In the genomic region with DNA sequence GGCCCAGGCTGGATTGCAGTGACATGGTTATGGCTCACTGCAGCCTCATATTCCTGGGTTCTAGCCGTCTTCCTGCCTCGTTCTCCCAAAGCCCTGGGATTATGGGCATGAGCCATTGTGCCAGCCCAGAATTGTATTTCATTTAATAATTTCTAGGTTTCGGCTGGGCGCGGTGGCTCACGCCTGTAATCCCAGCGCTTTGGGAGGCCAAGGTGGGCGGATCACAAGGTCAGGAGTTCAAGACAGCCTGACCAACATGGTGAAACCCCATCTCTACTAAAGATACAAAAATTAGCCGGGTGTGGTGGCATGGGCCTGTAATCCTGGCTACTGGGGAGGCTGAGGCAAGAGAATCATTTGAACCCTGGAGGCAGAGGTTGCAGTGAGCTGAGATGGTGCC, we compare ENCODE assay signal across 8 cellular contexts. TPM values are rescaled to one million over a fixed set of nuclear protein-coding genes. Genes with fewer than 3 reads are reported as not detected.
A peak's percentile ranks its signal among the peaks of the same experiment; 100 is the strongest.
DNase-seq lines count a peak whose midpoint lies in the region; ATAC-seq, FAIRE-seq and TF ChIP-seq lines count a peak whose summit lies in the region.
"Not testable (repeated sequence)": the region's sequence is repeated elsewhere in the genome, so short reads cannot be mapped to it uniquely, and the experiment has no call there.

No MANE protein-coding gene starts in this region.

- not testable (repeated sequence) for H3K9me2 ChIP-seq in GM23248 (ENCODE audit: insufficient read depth); PC-9 (ENCODE audit: insufficient read depth)

- not testable (repeated sequence) for BruUV-seq in PC-9 (replicated peaks; lab: Mats Ljungman, UMichigan)

- H4K20me1 ChIP-seq in GM23248 (ENCODE audit: insufficient read depth) (peaks cover 44% of the 10 kb centered on the region), PC-9 (ENCODE audit: insufficient read depth) (peaks cover 66% of the 10 kb centered on the region)

- in situ Hi-C loops in GM23248 (cut with MboI) = not testable (repeated sequence)

- H3K27ac ChIP-seq in A549; GM23248; PC-9; muscle layer of duodenum (ENCODE audit: low read length): not testable (repeated sequence)

- POLR2A ChIA-PET in A549 (lab: Yijun Ruan, JAX); PC-9 (lab: Charles Lee; ENCODE audit: unreplicated experiment): not testable (repeated sequence)

- H3K9me3 ChIP-seq in A549; GM23248 (ENCODE audit: low read depth); PC-9 (ENCODE audit: insufficient read depth, low read depth); muscle layer of duodenum (ENCODE audit: control insufficient read depth in 1 of 2, low read length in 2 of 2): not testable (repeated sequence)

- ATAC-seq in A549; activated T-cell treated with anti-CD3 and anti-CD28 coated beads, Interleukin-2, amount 50 U/mL, for 4 hours; central memory CD8-positive, alpha-beta T cell (replicated peaks; ENCODE audit: extremely low read depth, poor library complexity, severe bottlenecking): not testable (repeated sequence)

- H3K27me3 Mint-ChIP-seq in activated T-cell treated with anti-CD3 and anti-CD28 coated beads, Interleukin-2, amount 50 U/mL, for 4 hours (ENCODE audit: low read depth); central memory CD8-positive, alpha-beta T cell: not testable (repeated sequence)

- H3K79me2 ChIP-seq in GM23248 (ENCODE audit: insufficient read depth) (peaks cover 92% of the 10 kb centered on the region), PC-9 (ENCODE audit: low read depth) (peaks cover 91% of the 10 kb centered on the region)

- H2AFZ ChIP-seq in GM23248, PC-9: not testable (repeated sequence)

- not testable (repeated sequence) for FAIRE-seq in A549 (lab: Jason Lieb, UNC)

- H3K27ac Mint-ChIP-seq in central memory CD8-positive, alpha-beta T cell (ENCODE audit: low read depth) = peak overlapping the region; percentile 73

- H3F3A ChIP-seq in GM23248 (ENCODE audit: insufficient read depth) (peaks cover 29% of the 10 kb centered on the region), PC-9 (ENCODE audit: insufficient read depth, low read depth) (peaks cover 46% of the 10 kb centered on the region; the same call in 1 of the 2 replicates)

- not testable (repeated sequence) for TF ChIP-seq CTCF in A549 (IDR thresholded peaks at IDR 0.05); PC-9 (conservative IDR thresholded peaks at IDR 0.05); foreskin fibroblast (IDR thresholded peaks at IDR 0.05; ENCODE audit: low read depth, low read length)

- CTCF ChIA-PET in A549 (lab: Yijun Ruan, JAX); PC-9 (lab: Charles Lee): not testable (repeated sequence)

- H3K4me1 Mint-ChIP-seq in activated T-cell treated with anti-CD3 and anti-CD28 coated beads, Interleukin-2, amount 50 U/mL, for 4 hours (ENCODE audit: low read depth) = peaks cover 53% of the 10 kb centered on the region
- peaks cover 36% of the 10 kb centered on the region for H3K4me1 Mint-ChIP-seq in central memory CD8-positive, alpha-beta T cell

- peaks cover 28% of the 10 kb centered on the region for H3K36me3 Mint-ChIP-seq in activated T-cell treated with anti-CD3 and anti-CD28 coated beads, Interleukin-2, amount 50 U/mL, for 4 hours (ENCODE audit: insufficient read depth)
- peaks cover 59% of the 10 kb centered on the region for H3K36me3 Mint-ChIP-seq in central memory CD8-positive, alpha-beta T cell (ENCODE audit: insufficient read depth)

- H3K9ac ChIP-seq in GM23248 = not testable (repeated sequence)

- peak overlapping the region; percentile 68 for H3K4me2 ChIP-seq in A549
- peak overlapping the region; percentile 86 for H3K4me2 ChIP-seq in GM23248 (ENCODE audit: unreplicated experiment)
- H3K4me2 ChIP-seq in PC-9 = peak overlapping the region; percentile 83

- H3K27me3 ChIP-seq in GM23248 (replicated peaks; ENCODE audit: insufficient read depth); PC-9 (ENCODE audit: insufficient read depth, low read depth); muscle layer of duodenum (ENCODE audit: low read depth, low read length): not testable (repeated sequence)

- intact Hi-C loops in PC-9 (cut with micrococcal nuclease; ENCODE audit: unreplicated experiment) = loop anchor here (5.0 kb wide), 1 partner anchor 90 kb away; the partner anchor contains the start of gene PSMD11

- H3K4me3 ChIP-seq in A549 (peak overlapping the region; percentile 80), GM23248 (peak overlapping the region; percentile 98), PC-9 (peak overlapping the region; percentile 68), foreskin fibroblast (ENCODE audit: low read depth in 1 of 2, low read length in 2 of 2) (peak overlapping the region; percentile 88 to 100), muscle layer of duodenum (ENCODE audit: low read depth in 1 of 2, low read length in 2 of 2) (peak overlapping the region; percentile 79 to 97), skeletal muscle cell (ENCODE audit: low read depth, low read length) (peak overlapping the region; percentile 3)

- TF ChIP-seq EP300 in A549 (IDR thresholded peaks at IDR 0.05) = not testable (repeated sequence)

- not testable (repeated sequence) for TF ChIP-seq POLR2A in A549 (IDR thresholded peaks at IDR 0.05; ENCODE audit: low read length)

- H3K4me3 Mint-ChIP-seq in activated T-cell treated with anti-CD3 and anti-CD28 coated beads, Interleukin-2, amount 50 U/mL, for 4 hours = peak overlapping the region; percentile 100
- peak overlapping the region; percentile 96 for H3K4me3 Mint-ChIP-seq in central memory CD8-positive, alpha-beta T cell

- H3K36me3 ChIP-seq in GM23248 (ENCODE audit: low read depth) = peaks cover 41% of the 10 kb centered on the region
- peaks cover 38% of the 10 kb centered on the region for H3K36me3 ChIP-seq in PC-9 (ENCODE audit: low read depth)
- H3K36me3 ChIP-seq in muscle layer of duodenum (ENCODE audit: control insufficient read depth in 1 of 2, insufficient read depth in 2 of 2, low read length in 2 of 2) = peaks cover 20 to 27% of the 10 kb centered on the region in 2 donors

- WGBS in A549 (ENCODE audit: missing lambda C conversion rate) = 94% methylated on average over 9 of the region's 9 CpGs
- WGBS in GM23248 (ENCODE audit: low coverage in 1 of 2, low lambda C conversion rate in 2 of 2, missing lambda C conversion rate in 2 of 2), 2 experiments = 75 to 85% methylated on average over 9 of the region's 9 CpGs

- DNase-seq in A549 (ENCODE audit: low read depth in 1 of 2, low spot score in 1 of 2); GM23248; PC-9; activated T-cell treated with anti-CD3 and anti-CD28 coated beads, Interleukin-2, amount 50 U/mL, for 4 hours; central memory CD8-positive, alpha-beta T cell (ENCODE audit: low spot score in 2 of 2); foreskin fibroblast; skeletal muscle cell (ENCODE audit: low read depth): not testable (repeated sequence)

- H3K9me3 Mint-ChIP-seq in activated T-cell treated with anti-CD3 and anti-CD28 coated beads, Interleukin-2, amount 50 U/mL, for 4 hours; central memory CD8-positive, alpha-beta T cell: not testable (repeated sequence)

- peaks cover 50% of the 10 kb centered on the region for H3K4me1 ChIP-seq in A549
- peaks cover 30% of the 10 kb centered on the region for H3K4me1 ChIP-seq in GM23248 (ENCODE audit: insufficient read depth)
- H3K4me1 ChIP-seq in PC-9 (replicated peaks; ENCODE audit: insufficient read depth) = peaks cover 42% of the 10 kb centered on the region
- H3K4me1 ChIP-seq in muscle layer of duodenum (ENCODE audit: control insufficient read depth in 1 of 2, insufficient read depth in 2 of 2, low read length in 2 of 2) = peaks cover 0 to 61% of the 10 kb centered on the region in 2 donors

- TF ChIP-seq RAD21 in A549 (conservative IDR thresholded peaks at IDR 0.05 in 1 of 2, IDR thresholded peaks at IDR 0.05 in 1 of 2) = not testable (repeated sequence)

RNA-seq across cellular contexts. Expression of gene ZNF207, which starts 2.8 kb away (rescaled TPM):
- polyA plus RNA-seq in A549 (2011; rRNA removed) (292 and 296 TPM in 2 replicates), A549 (2017; fragmentation: RNase III; extraction: RNeasy Plus Mini Kit Qiagen cat#74134 plus additional on column Dnase treatment) (188 to 208 TPM (median 188 TPM) in 3 replicates), GM23248 (2016; fragmentation: Nextera tagmentation; extraction: Ambion mirVana) (96.8 and 99.5 TPM in 2 replicates)
- 159 and 197 TPM in 2 replicates for polyA plus RNA-seq in A549 (2012; cell fraction: cytosol; rRNA removed)
- polyA plus RNA-seq in A549 (2012; cell fraction: nucleus; rRNA removed) = 173 and 216 TPM in 2 replicates
- 290 and 357 TPM in 2 replicates for polyA minus RNA-seq in A549 (2011; rRNA and poly(A)+ RNA removed)
- 93.1 and 113 TPM in 2 replicates for total RNA-seq in GM23248 (2014; rRNA removed; shearing (Covaris generic))
- total RNA-seq in PC-9 (2021) = 186 and 198 TPM in 2 replicates
- total RNA-seq in activated T-cell treated with anti-CD3 and anti-CD28 coated beads, Interleukin-2, amount 50 U/mL, for 4 hours = 100 to 1,000 TPM; 199 to 222 (median 212) TPM

RNA-seq across cellular contexts. Expression of gene C17orf75, which starts 10.8 kb away (rescaled TPM):
- polyA plus RNA-seq in A549 (2011; rRNA removed) (36.9 and 49.6 TPM in 2 replicates), A549 (2017; fragmentation: RNase III; extraction: RNeasy Plus Mini Kit Qiagen cat#74134 plus additional on column Dnase treatment) (36.3 to 43.8 TPM (median 38.2 TPM) in 3 replicates), GM23248 (2016; fragmentation: Nextera tagmentation; extraction: Ambion mirVana) (14.7 and 17.0 TPM in 2 replicates)
- polyA plus RNA-seq in A549 (2012; cell fraction: cytosol; rRNA removed) = 15.5 and 15.7 TPM in 2 replicates
- 17.4 and 19.9 TPM in 2 replicates for polyA plus RNA-seq in A549 (2012; cell fraction: nucleus; rRNA removed)
- polyA minus RNA-seq in A549 (2011; rRNA and poly(A)+ RNA removed) = 17.9 and 19.5 TPM in 2 replicates
- 11.1 and 18.5 TPM in 2 replicates for total RNA-seq in GM23248 (2014; rRNA removed; shearing (Covaris generic))
- 27.2 and 33.3 TPM in 2 replicates for total RNA-seq in PC-9 (2021)
- 10 to 100 TPM; 29.1 to 34.1 (median 31.7) TPM for total RNA-seq in activated T-cell treated with anti-CD3 and anti-CD28 coated beads, Interleukin-2, amount 50 U/mL, for 4 hours

Comparison
In these comparisons a context has a peak if more than half of its experiments do, and no peak if none do; other contexts are left out.
1. H3K4me3 ChIP-seq: peak in every context shown above with its lines; median percentile 98 in GM23248; 94 in foreskin fibroblast; 88 in muscle layer of duodenum; 80 in A549; 68 in PC-9; 3 in skeletal muscle cell.